In genomic region chr4:94525993-94526740, GRCh38 we compare ENCODE assay signal across 10 cellular contexts.
DNase-seq lines count a peak whose midpoint lies in the region; ATAC-seq and TF ChIP-seq lines count a peak whose summit lies in the region.
"Had no signal": no experiment of that assay in that cellular context is flagged by ENCODE, and none has a peak within 500 bp of the region (broad histone marks: within the 10 kb centered on the region; RNA-seq: fewer than 3 reads in every experiment).

No MANE protein-coding gene starts in this region.

- in situ Hi-C loops in gastrocnemius medialis (cut with MboI; ENCODE audit: low sequenced_read_pairs in 4 of 4) (no loop called here), G401 (cut with HindIII; ENCODE audit: low sequenced_read_pairs) (no loop called here)

- no peak for TF ChIP-seq POLR2A in gastrocnemius medialis (IDR thresholded peaks at IDR 0.05)

- no peaks in the 10 kb centered on the region for H3K36me3 ChIP-seq in endocrine pancreas (ENCODE audit: control insufficient read depth, insufficient read depth, low read length)
- H3K36me3 ChIP-seq in gastrocnemius medialis = no peaks in the 10 kb centered on the region
- H3K36me3 ChIP-seq: colonic mucosa had no signal

- ATAC-seq in GM18870 (IDR thresholded peaks at IDR 0.05; ENCODE audit: unreplicated experiment) (peak; percentile 80), HG02938 (IDR thresholded peaks at IDR 0.05; ENCODE audit: unreplicated experiment) (peak; percentile 62), gastrocnemius medialis (no peak)

- H3K9me3 ChIP-seq in endocrine pancreas (ENCODE audit: control insufficient read depth, low read length) = no peaks in the 10 kb centered on the region
- no peaks in the 10 kb centered on the region for H3K9me3 ChIP-seq in gastrocnemius medialis
- H3K9me3 ChIP-seq: colonic mucosa had no signal

- TF ChIP-seq CTCF in gastrocnemius medialis (IDR thresholded peaks at IDR 0.05 in 4 of 5, conservative IDR thresholded peaks at IDR 0.05 in 1 of 5) = no peak

- intact Hi-C loops in gastrocnemius medialis (cut with DNase I; ENCODE audit: low total_unique reads) = no loop called here

- peak overlapping the region; percentile 68 to 99 (median 84) for H3K27ac ChIP-seq in gastrocnemius medialis
- H3K27ac ChIP-seq: colonic mucosa had no signal

- DNase-seq in gastrocnemius medialis (no peak), COR-L47 (lab: John Stamatoyannopoulos, UW) (no peak), G401 (ENCODE audit: low spot score) (no peak), NCI-H526 (lab: John Stamatoyannopoulos, UW) (no peak), NCI-H1048 (lab: John Stamatoyannopoulos, UW) (no peak)
- DNase-seq: colonic mucosa, KBM-7 had no signal

- H3K4me1 ChIP-seq in endocrine pancreas (ENCODE audit: control insufficient read depth, insufficient read depth, low read length) = peaks cover 31% of the 10 kb centered on the region
- peaks cover 91 to 93% of the 10 kb centered on the region in 2 donors for H3K4me1 ChIP-seq in gastrocnemius medialis
- H3K4me1 ChIP-seq: colonic mucosa had no signal

- H3K9ac ChIP-seq in endocrine pancreas (ENCODE audit: control insufficient read depth, insufficient read depth, low read length) = no peak overlapping the region

- H3K27me3 ChIP-seq in endocrine pancreas (ENCODE audit: control insufficient read depth, insufficient read depth, low read length) (no peaks in the 10 kb centered on the region), gastrocnemius medialis (no peaks in the 10 kb centered on the region)
- H3K27me3 ChIP-seq: colonic mucosa had no signal

- H3K4me3 ChIP-seq in endocrine pancreas (ENCODE audit: control insufficient read depth, insufficient read depth, low read length) (peak overlapping the region; percentile 85), gastrocnemius medialis (no peak overlapping the region)
- H3K4me3 ChIP-seq: colonic mucosa had no signal

Comparison
In these comparisons a context has a peak if more than half of its experiments do, and no peak if none do; other contexts are left out.
1. ATAC-seq: peak in GM18870 (single experiment) and HG02938 (single experiment); none in gastrocnemius medialis (0 of 2).